ENCODE assay signal across 1 cellular context in genomic region chrX:119755981-119756533, GRCh38.
TF ChIP-seq lines count a peak whose summit lies in the region.

No MANE protein-coding gene starts in this region.

TF ChIP-seq in GM12878, 131 proteins besides CTCF, POLR2A, EP300 and RAD21 (continued from another document and continues in another):
- TF ChIP-seq NKRF (conservative IDR thresholded peaks at IDR 0.05) (0 out of 2 replicates have a peak, but pooled peaks have one; percentile 63), CBX3 (IDR thresholded peaks at IDR 0.05; ENCODE audit: borderline replicate concordance, low read depth) (no peak), RFX5 (IDR thresholded peaks at IDR 0.05; ENCODE audit: low read depth, low read length) (no peak; the same call in 1 of the 2 replicates), HDAC2 (IDR thresholded peaks at IDR 0.05) (no peak), SPI1 (IDR thresholded peaks at IDR 0.05; ENCODE audit: borderline replicate concordance, insufficient read depth, low read depth, low read length) (peak; percentile 13; the same call in 1 of the 2 replicates), TBL1XR1 (IDR thresholded peaks at IDR 0.05; ENCODE audit: low read depth, low read length) (peak; percentile 83), HDAC6 (IDR thresholded peaks at IDR 0.05; ENCODE audit: unreplicated experiment) (no peak), ZZZ3 (IDR thresholded peaks at IDR 0.05; ENCODE audit: control insufficient read depth, insufficient read length, low read depth) (no peak), KDM1A (IDR thresholded peaks at IDR 0.05; ENCODE audit: borderline replicate concordance) (no peak), ZNF207 (IDR thresholded peaks at IDR 0.05; ENCODE audit: borderline replicate concordance) (no peak), EZH2 (IDR thresholded peaks at IDR 0.05; ENCODE audit: borderline replicate concordance, control insufficient read depth, low read depth, low read length) (no peak), SMAD1 (IDR thresholded peaks at IDR 0.05; ENCODE audit: low read depth, partially characterized antibody) (no peak), MAX (IDR thresholded peaks at IDR 0.05; ENCODE audit: low read depth, low read length) (no peak; the same call in 1 of the 2 replicates), NFYA (IDR thresholded peaks at IDR 0.05; ENCODE audit: borderline replicate concordance, low read depth, low read length) (no peak), ETV6 (conservative IDR thresholded peaks at IDR 0.05 in 1 of 2, IDR thresholded peaks at IDR 0.05 in 1 of 2; ENCODE audit: borderline replicate concordance in 1 of 2, low read depth in 1 of 2) (peak in 1 of 2 experiments; percentile 43; a peak in 1 of 4 replicates), GATAD2B (conservative IDR thresholded peaks at IDR 0.05; ENCODE audit: low read depth) (no peak; the same call in none of the 2 replicates), HCFC1 (IDR thresholded peaks at IDR 0.05; ENCODE audit: low read length) (0 out of 2 replicates have a peak, but pooled peaks have one; percentile 19), YY1 (IDR thresholded peaks at IDR 0.05; ENCODE audit: low read depth, low read length) (peak; percentile 52), RCOR1 (conservative IDR thresholded peaks at IDR 0.05; ENCODE audit: low read depth, low read length) (peak; percentile 90; the same call in 1 of the 2 replicates), ZNF274 (IDR thresholded peaks at IDR 0.05; ENCODE audit: insufficient read depth, insufficient read length) (no peak), SREBF2 (IDR thresholded peaks at IDR 0.05; ENCODE audit: low read length) (no peak), RAD51 (IDR thresholded peaks at IDR 0.05) (peak; percentile 55), ESRRA (IDR thresholded peaks at IDR 0.05; ENCODE audit: low read length) (peak; percentile 71; the same call in 1 of the 2 replicates), GABPA (IDR thresholded peaks at IDR 0.05; ENCODE audit: low read depth) (peak; percentile 54; the same call in 1 of the 2 replicates), DPF2 (IDR thresholded peaks at IDR 0.05) (peak; percentile 92), NR2C2 (IDR thresholded peaks at IDR 0.05; ENCODE audit: borderline replicate concordance, control insufficient read depth, insufficient read length, low read depth) (no peak), MLLT1 (IDR thresholded peaks at IDR 0.05) (peak; percentile 77; the same call in 1 of the 2 replicates), ZBED1 (IDR thresholded peaks at IDR 0.05; ENCODE audit: borderline replicate concordance) (peak; percentile 48; the same call in 1 of the 2 replicates), RB1 (IDR thresholded peaks at IDR 0.05; ENCODE audit: borderline replicate concordance) (no peak), SKIL (IDR thresholded peaks at IDR 0.05; ENCODE audit: low read depth, poor library complexity, severe bottlenecking) (peak; percentile 77), ATF7 (IDR thresholded peaks at IDR 0.05; ENCODE audit: low read depth) (peak; percentile 59; the same call in 1 of the 2 replicates), MEF2B (IDR thresholded peaks at IDR 0.05; ENCODE audit: partially characterized antibody, poor library complexity, severe bottlenecking) (peak; percentile 71)
- TF ChIP-seq, protein P1, sequence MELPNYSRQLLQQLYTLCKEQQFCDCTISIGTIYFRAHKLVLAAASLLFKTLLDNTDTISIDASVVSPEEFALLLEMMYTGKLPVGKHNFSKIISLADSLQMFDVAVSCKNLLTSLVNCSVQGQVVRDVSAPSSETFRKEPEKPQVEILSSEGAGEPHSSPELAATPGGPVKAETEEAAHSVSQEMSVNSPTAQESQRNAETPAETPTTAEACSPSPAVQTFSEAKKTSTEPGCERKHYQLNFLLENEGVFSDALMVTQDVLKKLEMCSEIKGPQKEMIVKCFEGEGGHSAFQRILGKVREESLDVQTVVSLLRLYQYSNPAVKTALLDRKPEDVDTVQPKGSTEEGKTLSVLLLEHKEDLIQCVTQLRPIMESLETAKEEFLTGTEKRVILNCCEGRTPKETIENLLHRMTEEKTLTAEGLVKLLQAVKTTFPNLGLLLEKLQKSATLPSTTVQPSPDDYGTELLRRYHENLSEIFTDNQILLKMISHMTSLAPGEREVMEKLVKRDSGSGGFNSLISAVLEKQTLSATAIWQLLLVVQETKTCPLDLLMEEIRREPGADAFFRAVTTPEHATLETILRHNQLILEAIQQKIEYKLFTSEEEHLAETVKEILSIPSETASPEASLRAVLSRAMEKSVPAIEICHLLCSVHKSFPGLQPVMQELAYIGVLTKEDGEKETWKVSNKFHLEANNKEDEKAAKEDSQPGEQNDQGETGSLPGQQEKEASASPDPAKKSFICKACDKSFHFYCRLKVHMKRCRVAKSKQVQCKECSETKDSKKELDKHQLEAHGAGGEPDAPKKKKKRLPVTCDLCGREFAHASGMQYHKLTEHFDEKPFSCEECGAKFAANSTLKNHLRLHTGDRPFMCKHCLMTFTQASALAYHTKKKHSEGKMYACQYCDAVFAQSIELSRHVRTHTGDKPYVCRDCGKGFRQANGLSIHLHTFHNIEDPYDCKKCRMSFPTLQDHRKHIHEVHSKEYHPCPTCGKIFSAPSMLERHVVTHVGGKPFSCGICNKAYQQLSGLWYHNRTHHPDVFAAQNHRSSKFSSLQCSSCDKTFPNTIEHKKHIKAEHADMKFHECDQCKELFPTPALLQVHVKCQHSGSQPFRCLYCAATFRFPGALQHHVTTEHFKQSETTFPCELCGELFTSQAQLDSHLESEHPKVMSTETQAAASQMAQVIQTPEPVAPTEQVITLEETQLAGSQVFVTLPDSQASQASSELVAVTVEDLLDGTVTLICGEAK (IDR thresholded peaks at IDR 0.05; ENCODE audit: borderline replicate concordance), result peak; percentile 29; the same call in 1 of the 2 replicates
- TF ChIP-seq, protein P2, sequence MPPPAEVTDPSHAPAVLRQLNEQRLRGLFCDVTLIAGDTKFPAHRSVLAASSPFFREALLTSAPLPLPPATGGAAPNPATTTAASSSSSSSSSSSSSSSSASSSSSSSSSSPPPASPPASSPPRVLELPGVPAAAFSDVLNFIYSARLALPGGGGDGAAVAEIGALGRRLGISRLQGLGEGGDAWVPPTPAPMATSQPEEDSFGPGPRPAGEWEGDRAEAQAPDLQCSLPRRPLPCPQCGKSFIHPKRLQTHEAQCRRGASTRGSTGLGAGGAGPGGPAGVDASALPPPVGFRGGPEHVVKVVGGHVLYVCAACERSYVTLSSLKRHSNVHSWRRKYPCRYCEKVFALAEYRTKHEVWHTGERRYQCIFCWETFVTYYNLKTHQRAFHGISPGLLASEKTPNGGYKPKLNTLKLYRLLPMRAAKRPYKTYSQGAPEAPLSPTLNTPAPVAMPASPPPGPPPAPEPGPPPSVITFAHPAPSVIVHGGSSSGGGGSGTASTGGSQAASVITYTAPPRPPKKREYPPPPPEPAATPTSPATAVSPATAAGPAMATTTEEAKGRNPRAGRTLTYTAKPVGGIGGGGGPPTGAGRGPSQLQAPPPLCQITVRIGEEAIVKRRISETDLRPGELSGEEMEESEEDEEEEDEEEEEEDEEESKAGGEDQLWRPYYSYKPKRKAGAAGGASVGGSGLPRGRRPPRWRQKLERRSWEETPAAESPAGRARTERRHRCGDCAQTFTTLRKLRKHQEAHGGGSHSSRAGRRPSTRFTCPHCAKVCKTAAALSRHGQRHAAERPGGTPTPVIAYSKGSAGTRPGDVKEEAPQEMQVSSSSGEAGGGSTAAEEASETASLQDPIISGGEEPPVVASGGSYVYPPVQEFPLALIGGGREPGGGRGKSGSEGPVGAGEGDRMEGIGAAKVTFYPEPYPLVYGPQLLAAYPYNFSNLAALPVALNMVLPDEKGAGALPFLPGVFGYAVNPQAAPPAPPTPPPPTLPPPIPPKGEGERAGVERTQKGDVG (CRISPR knock-in tag; IDR thresholded peaks at IDR 0.05), result no peak
- TF ChIP-seq, protein P3, sequence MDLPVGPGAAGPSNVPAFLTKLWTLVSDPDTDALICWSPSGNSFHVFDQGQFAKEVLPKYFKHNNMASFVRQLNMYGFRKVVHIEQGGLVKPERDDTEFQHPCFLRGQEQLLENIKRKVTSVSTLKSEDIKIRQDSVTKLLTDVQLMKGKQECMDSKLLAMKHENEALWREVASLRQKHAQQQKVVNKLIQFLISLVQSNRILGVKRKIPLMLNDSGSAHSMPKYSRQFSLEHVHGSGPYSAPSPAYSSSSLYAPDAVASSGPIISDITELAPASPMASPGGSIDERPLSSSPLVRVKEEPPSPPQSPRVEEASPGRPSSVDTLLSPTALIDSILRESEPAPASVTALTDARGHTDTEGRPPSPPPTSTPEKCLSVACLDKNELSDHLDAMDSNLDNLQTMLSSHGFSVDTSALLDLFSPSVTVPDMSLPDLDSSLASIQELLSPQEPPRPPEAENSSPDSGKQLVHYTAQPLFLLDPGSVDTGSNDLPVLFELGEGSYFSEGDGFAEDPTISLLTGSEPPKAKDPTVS (IDR thresholded peaks at IDR 0.05; ENCODE audit: low read depth, low read length), result no peak
- TF ChIP-seq, protein P4, sequence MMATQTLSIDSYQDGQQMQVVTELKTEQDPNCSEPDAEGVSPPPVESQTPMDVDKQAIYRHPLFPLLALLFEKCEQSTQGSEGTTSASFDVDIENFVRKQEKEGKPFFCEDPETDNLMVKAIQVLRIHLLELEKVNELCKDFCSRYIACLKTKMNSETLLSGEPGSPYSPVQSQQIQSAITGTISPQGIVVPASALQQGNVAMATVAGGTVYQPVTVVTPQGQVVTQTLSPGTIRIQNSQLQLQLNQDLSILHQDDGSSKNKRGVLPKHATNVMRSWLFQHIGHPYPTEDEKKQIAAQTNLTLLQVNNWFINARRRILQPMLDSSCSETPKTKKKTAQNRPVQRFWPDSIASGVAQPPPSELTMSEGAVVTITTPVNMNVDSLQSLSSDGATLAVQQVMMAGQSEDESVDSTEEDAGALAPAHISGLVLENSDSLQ (IDR thresholded peaks at IDR 0.05), result peak; percentile 96
- TF ChIP-seq, protein P5, sequence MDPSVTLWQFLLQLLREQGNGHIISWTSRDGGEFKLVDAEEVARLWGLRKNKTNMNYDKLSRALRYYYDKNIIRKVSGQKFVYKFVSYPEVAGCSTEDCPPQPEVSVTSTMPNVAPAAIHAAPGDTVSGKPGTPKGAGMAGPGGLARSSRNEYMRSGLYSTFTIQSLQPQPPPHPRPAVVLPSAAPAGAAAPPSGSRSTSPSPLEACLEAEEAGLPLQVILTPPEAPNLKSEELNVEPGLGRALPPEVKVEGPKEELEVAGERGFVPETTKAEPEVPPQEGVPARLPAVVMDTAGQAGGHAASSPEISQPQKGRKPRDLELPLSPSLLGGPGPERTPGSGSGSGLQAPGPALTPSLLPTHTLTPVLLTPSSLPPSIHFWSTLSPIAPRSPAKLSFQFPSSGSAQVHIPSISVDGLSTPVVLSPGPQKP (IDR thresholded peaks at IDR 0.05; ENCODE audit: low read depth, low read length), result peak; percentile 55; the same call in 1 of the 2 replicates
- TF ChIP-seq, protein P6, sequence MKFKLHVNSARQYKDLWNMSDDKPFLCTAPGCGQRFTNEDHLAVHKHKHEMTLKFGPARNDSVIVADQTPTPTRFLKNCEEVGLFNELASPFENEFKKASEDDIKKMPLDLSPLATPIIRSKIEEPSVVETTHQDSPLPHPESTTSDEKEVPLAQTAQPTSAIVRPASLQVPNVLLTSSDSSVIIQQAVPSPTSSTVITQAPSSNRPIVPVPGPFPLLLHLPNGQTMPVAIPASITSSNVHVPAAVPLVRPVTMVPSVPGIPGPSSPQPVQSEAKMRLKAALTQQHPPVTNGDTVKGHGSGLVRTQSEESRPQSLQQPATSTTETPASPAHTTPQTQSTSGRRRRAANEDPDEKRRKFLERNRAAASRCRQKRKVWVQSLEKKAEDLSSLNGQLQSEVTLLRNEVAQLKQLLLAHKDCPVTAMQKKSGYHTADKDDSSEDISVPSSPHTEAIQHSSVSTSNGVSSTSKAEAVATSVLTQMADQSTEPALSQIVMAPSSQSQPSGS (IDR thresholded peaks at IDR 0.05; ENCODE audit: low read length), result peak; percentile 37; the same call in 1 of the 2 replicates
